Comparison of ENCODE assay signal across 10 cellular contexts in the genomic region with DNA sequence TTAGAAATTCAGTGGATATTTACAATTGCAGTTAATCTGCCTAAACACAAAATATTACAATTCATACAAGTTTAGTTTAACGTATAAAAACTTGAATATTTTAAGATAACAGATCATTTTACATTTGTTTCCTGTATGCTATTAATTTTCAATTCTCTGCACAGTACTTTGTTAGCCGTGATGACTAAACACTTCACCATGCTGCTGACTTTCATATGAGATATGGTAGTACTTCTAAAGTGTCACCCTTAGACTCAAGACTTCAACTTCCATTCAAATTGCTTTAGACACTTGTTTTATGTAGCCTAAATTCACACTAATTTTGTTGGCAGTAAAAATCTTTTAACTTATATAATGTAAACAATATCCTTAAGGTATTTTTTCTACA.
DNase-seq lines count a peak whose midpoint lies in the region; ATAC-seq and TF ChIP-seq lines count a peak whose summit lies in the region.
"Had no signal": no experiment of that assay in that cellular context is flagged by ENCODE, and none has a peak within 500 bp of the region (broad histone marks: within the 10 kb centered on the region; RNA-seq: fewer than 3 reads in every experiment).

No MANE protein-coding gene starts in this region.

- no peaks in the 10 kb centered on the region for H3K9me3 ChIP-seq in breast epithelium
- H3K9me3 ChIP-seq in smooth muscle cell (replicated peaks; ENCODE audit: low read depth), result no peaks in the 10 kb centered on the region
- H3K9me3 ChIP-seq in HAP-1, result no peaks in the 10 kb centered on the region

- H3K4me3 ChIP-seq in breast epithelium (peak overlapping the region in 2 of 3 donors; percentile 22 to 48), smooth muscle cell (peak overlapping the region; percentile 26), HAP-1 (no peak overlapping the region)

- WGBS in smooth muscle cell (ENCODE audit: low lambda C conversion rate), result 43% methylated on average over 2 of the region's 2 CpGs

- H3K36me3 ChIP-seq in breast epithelium (no peaks in the 10 kb centered on the region), smooth muscle cell (ENCODE audit: low read depth) (no peaks in the 10 kb centered on the region), HAP-1 (replicated peaks) (no peaks in the 10 kb centered on the region)

- H4K20me1 ChIP-seq in smooth muscle cell (ENCODE audit: low read depth), result no peaks in the 10 kb centered on the region

- intact Hi-C loops in breast epithelium (cut with DNase I; ENCODE audit: low total_unique reads), result no loop called here

- in situ Hi-C loops in HAP-1 (cut with MboI; ENCODE audit: low sequenced_read_pairs), result no loop called here

- peak; percentile 5 for DNase-seq in HT-29 (ENCODE audit: low spot score)
- DNase-seq in breast epithelium (ENCODE audit: low spot score in 2 of 2), result no peak
- no peak for DNase-seq in smooth muscle cell (lab: John Stamatoyannopoulos, UW; ENCODE audit: unreplicated experiment)
- no peak for DNase-seq in GM20000 (ENCODE audit: low spot score)
- DNase-seq in NCI-H1694 treated with DMSO at 0.1 percent for 48 hours (lab: John Stamatoyannopoulos, UW), result no peak
- DNase-seq in HAP-1 (ENCODE audit: low spot score in 2 of 2), result no peak
- DNase-seq: activated gamma-delta T cell treated with Interleukin-2 at 50 U/mL for 16 hours, NCI-H2171 had no signal

- H3F3A ChIP-seq in smooth muscle cell (ENCODE audit: low read depth), result no peaks in the 10 kb centered on the region

- no peak overlapping the region for H3K9ac ChIP-seq in smooth muscle cell (ENCODE audit: low read depth)

- no peak overlapping the region for H2AFZ ChIP-seq in smooth muscle cell (ENCODE audit: low read depth)

- no peak for TF ChIP-seq POLR2A in breast epithelium (IDR thresholded peaks at IDR 0.05)

- ATAC-seq in GM19328 (IDR thresholded peaks at IDR 0.05; ENCODE audit: unreplicated experiment) (peak; percentile 62), HG03045 (IDR thresholded peaks at IDR 0.05; ENCODE audit: unreplicated experiment) (no peak)

- H3K79me2 ChIP-seq in smooth muscle cell (ENCODE audit: low read depth), result no peaks in the 10 kb centered on the region

- peak overlapping the region; percentile 78 for H3K4me2 ChIP-seq in smooth muscle cell

- H3K4me1 ChIP-seq in breast epithelium (no peaks in the 10 kb centered on the region), smooth muscle cell (ENCODE audit: low read depth) (peaks cover 3% of the 10 kb centered on the region), HAP-1 (no peaks in the 10 kb centered on the region)

- H3K27me3 ChIP-seq in breast epithelium (no peaks in the 10 kb centered on the region), smooth muscle cell (ENCODE audit: low read depth) (no peaks in the 10 kb centered on the region), HAP-1 (ENCODE audit: low read depth) (no peaks in the 10 kb centered on the region)

- TF ChIP-seq CTCF in breast epithelium (IDR thresholded peaks at IDR 0.05) (no peak), smooth muscle cell (IDR thresholded peaks at IDR 0.05; ENCODE audit: borderline replicate concordance, insufficient read depth, poor library complexity, severe bottlenecking) (no peak), GM20000 (IDR thresholded peaks at IDR 0.05; ENCODE audit: extremely low read depth, missing control alignments) (no peak)

- no peak overlapping the region for H3K27ac ChIP-seq in breast epithelium
- peak overlapping the region; percentile 71 for H3K27ac ChIP-seq in smooth muscle cell (ENCODE audit: low read depth)
